Comparison of ENCODE assay signal across 10 cellular contexts in the genomic region with DNA sequence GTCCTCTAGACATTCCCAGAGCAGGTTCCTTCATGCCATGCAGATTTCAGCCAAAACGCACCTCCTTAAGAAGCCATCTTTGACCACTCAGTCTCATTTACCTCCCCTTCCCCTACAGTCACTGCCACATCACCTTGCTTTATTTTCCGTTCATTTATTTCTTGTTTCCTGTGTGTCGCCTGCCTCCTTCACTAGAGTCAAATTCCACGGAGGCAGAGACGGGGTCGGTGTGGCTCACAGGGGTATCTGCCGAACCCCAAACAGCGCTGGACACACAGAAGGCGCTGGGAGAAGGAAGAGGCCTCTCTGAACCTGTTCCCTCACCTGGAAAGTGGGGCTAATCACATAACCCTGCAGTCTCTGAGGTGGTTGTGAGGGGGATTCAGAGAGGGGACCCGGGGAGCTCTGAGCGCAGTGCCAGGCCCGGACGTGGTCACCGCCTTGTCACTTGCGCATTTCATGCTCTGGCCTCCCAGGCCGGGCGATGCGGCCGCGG. TPM values are rescaled to one million over a fixed set of nuclear protein-coding genes. Genes with fewer than 3 reads are reported as not detected.
A peak's percentile ranks its signal among the peaks of the same experiment; 100 is the strongest.
DNase-seq lines count a peak whose midpoint lies in the region; ATAC-seq and TF ChIP-seq lines count a peak whose summit lies in the region.
"Had no signal": no experiment of that assay in that cellular context is flagged by ENCODE, and none has a peak within 500 bp of the region (broad histone marks: within the 10 kb centered on the region; RNA-seq: fewer than 3 reads in every experiment).

No MANE protein-coding gene starts in this region.

- H3K4me1 Mint-ChIP-seq in neural crest cell, result peaks cover 26% of the 10 kb centered on the region

- peak overlapping the region; percentile 38 for H3K4me3 ChIP-seq in A673 (ENCODE audit: low read depth, low read length, poor library complexity, severe bottlenecking)
- peak overlapping the region; percentile 69 for H3K4me3 ChIP-seq in HUES48 (ENCODE audit: low read depth, low read length)
- H3K4me3 ChIP-seq in choroid plexus epithelial cell (ENCODE audit: low read depth, low read length), result peak overlapping the region; percentile 7

- H3K4me1 ChIP-seq in A673 (ENCODE audit: insufficient read depth, low read length, poor library complexity, severe bottlenecking) (peaks cover 45% of the 10 kb centered on the region), HUES48 (ENCODE audit: control insufficient read depth, insufficient read depth, low read length) (peaks cover 58% of the 10 kb centered on the region)

- ATAC-seq in GM19351 (IDR thresholded peaks at IDR 0.05; ENCODE audit: unreplicated experiment), result no peak

- CTCF ChIA-PET in A673 (lab: Charles Lee), result no interaction called here

- no peaks in the 10 kb centered on the region for H3K36me3 Mint-ChIP-seq in neural crest cell (ENCODE audit: low read depth)

- intact Hi-C loops in A673 (cut with micrococcal nuclease; ENCODE audit: unreplicated experiment), result no loop called here

- no peak overlapping the region for H3K9ac ChIP-seq in HUES48 (ENCODE audit: low read depth, low read length)
- H3K9ac ChIP-seq: KMS-11 had no signal

- TF ChIP-seq CTCF in A673 (conservative IDR thresholded peaks at IDR 0.05; ENCODE audit: low read depth, low read length), result no peak
- no peak for TF ChIP-seq CTCF in choroid plexus epithelial cell (conservative IDR thresholded peaks at IDR 0.05; ENCODE audit: low read depth, low read length)
- TF ChIP-seq CTCF in neural crest cell (conservative IDR thresholded peaks at IDR 0.05), result no peak

- H3K9me3 Mint-ChIP-seq in neural crest cell, result no peaks in the 10 kb centered on the region

- no TSS peak for BruUV-seq in A673 (replicated peaks; lab: Mats Ljungman, UMichigan)

- H3K4me3 Mint-ChIP-seq in neural crest cell, result peak overlapping the region; percentile 76

- no peak overlapping the region for H3K27ac Mint-ChIP-seq in neural crest cell (ENCODE audit: unreplicated experiment)

- H3K9me3 ChIP-seq in A673 (ENCODE audit: low read depth, low read length, poor library complexity, severe bottlenecking) (no peaks in the 10 kb centered on the region), HUES48 (ENCODE audit: control insufficient read depth, insufficient read depth, low read length) (no peaks in the 10 kb centered on the region)

- peaks cover 48% of the 10 kb centered on the region for H3K27me3 Mint-ChIP-seq in neural crest cell (ENCODE audit: low read depth)

- H3K36me3 ChIP-seq in A673 (ENCODE audit: insufficient read depth, low read length, poor library complexity, severe bottlenecking) (no peaks in the 10 kb centered on the region), HUES48 (ENCODE audit: control insufficient read depth, insufficient read depth, low read length) (no peaks in the 10 kb centered on the region)

- POLR2A ChIA-PET in A673 (lab: Charles Lee; ENCODE audit: low non-redundant PET), result no interaction called here

- no peak for DNase-seq in A673 (ENCODE audit: low spot score)
- no peak for DNase-seq in choroid plexus epithelial cell (ENCODE audit: low read depth)
- DNase-seq in neural crest cell (ENCODE audit: low read depth, low spot score), result no peak
- no peak for DNase-seq in NCI-H1694 treated with DMSO at 0.1 percent for 48 hours (lab: John Stamatoyannopoulos, UW)
- no peak for DNase-seq in T-helper 9 cell
- DNase-seq in AG08395 (ENCODE audit: low spot score), result no peak
- DNase-seq: activated naive CD4-positive, alpha-beta T cell had no signal

- no peaks in the 10 kb centered on the region for H3K27me3 ChIP-seq in A673 (replicated peaks; ENCODE audit: insufficient read depth, low read depth, low read length, poor library complexity)
- peaks cover 95% of the 10 kb centered on the region for H3K27me3 ChIP-seq in HUES48 (ENCODE audit: control insufficient read depth, insufficient read depth, low read length)

- H3K27ac ChIP-seq in A673 (ENCODE audit: low read depth, low read length, poor library complexity, severe bottlenecking) (no peak overlapping the region), HUES48 (ENCODE audit: low read depth, low read length) (no peak overlapping the region)
- H3K27ac ChIP-seq: KMS-11 had no signal

RNA-seq across cellular contexts. Expression of a gene that starts 23.6 kb away (rescaled TPM):
- total RNA-seq in A673 (2021) (0.69 and 1.4 TPM in 2 replicates), neural crest cell (not detected in 2 replicates)

Comparison
In these comparisons a context has a peak if more than half of its experiments do, and no peak if none do; other contexts are left out.
1. H3K4me3 ChIP-seq: peak in every context shown above with its lines; median percentile 69 in HUES48; 38 in A673; 7 in choroid plexus epithelial cell.